Comparison of ENCODE assay signal across 1 cellular context in the genomic region with DNA sequence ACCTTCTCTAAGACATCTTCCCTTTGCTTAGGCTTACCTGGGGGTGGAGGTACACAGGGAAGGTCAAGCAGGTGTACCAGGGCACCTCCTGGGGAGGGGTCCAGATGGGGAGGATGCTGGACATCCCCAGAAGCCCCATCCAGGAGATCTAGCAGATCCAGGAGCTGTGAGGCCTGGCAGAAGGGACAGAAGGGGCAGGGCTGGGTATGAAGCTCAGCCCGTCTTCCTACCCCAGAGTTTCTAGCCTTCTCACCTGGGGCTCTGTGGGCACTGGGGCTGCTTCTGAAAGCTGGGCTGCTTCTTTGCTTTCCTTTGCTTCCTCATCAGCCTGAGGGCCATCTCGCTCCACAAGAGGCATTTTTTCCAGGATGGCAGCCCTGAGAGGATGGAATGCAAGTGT.
A peak's percentile ranks its signal among the peaks of the same experiment; 100 is the strongest.
TF ChIP-seq lines count a peak whose summit lies in the region.

No MANE protein-coding gene starts in this region.

TF ChIP-seq in HepG2, 621 proteins besides CTCF, POLR2A, EP300 and RAD21 (continues in another document):
- TF ChIP-seq, protein P1, sequence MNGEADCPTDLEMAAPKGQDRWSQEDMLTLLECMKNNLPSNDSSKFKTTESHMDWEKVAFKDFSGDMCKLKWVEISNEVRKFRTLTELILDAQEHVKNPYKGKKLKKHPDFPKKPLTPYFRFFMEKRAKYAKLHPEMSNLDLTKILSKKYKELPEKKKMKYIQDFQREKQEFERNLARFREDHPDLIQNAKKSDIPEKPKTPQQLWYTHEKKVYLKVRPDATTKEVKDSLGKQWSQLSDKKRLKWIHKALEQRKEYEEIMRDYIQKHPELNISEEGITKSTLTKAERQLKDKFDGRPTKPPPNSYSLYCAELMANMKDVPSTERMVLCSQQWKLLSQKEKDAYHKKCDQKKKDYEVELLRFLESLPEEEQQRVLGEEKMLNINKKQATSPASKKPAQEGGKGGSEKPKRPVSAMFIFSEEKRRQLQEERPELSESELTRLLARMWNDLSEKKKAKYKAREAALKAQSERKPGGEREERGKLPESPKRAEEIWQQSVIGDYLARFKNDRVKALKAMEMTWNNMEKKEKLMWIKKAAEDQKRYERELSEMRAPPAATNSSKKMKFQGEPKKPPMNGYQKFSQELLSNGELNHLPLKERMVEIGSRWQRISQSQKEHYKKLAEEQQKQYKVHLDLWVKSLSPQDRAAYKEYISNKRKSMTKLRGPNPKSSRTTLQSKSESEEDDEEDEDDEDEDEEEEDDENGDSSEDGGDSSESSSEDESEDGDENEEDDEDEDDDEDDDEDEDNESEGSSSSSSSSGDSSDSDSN (CRISPR knock-in tag; IDR thresholded peaks at IDR 0.05): no peak
- TF ChIP-seq, protein P2, sequence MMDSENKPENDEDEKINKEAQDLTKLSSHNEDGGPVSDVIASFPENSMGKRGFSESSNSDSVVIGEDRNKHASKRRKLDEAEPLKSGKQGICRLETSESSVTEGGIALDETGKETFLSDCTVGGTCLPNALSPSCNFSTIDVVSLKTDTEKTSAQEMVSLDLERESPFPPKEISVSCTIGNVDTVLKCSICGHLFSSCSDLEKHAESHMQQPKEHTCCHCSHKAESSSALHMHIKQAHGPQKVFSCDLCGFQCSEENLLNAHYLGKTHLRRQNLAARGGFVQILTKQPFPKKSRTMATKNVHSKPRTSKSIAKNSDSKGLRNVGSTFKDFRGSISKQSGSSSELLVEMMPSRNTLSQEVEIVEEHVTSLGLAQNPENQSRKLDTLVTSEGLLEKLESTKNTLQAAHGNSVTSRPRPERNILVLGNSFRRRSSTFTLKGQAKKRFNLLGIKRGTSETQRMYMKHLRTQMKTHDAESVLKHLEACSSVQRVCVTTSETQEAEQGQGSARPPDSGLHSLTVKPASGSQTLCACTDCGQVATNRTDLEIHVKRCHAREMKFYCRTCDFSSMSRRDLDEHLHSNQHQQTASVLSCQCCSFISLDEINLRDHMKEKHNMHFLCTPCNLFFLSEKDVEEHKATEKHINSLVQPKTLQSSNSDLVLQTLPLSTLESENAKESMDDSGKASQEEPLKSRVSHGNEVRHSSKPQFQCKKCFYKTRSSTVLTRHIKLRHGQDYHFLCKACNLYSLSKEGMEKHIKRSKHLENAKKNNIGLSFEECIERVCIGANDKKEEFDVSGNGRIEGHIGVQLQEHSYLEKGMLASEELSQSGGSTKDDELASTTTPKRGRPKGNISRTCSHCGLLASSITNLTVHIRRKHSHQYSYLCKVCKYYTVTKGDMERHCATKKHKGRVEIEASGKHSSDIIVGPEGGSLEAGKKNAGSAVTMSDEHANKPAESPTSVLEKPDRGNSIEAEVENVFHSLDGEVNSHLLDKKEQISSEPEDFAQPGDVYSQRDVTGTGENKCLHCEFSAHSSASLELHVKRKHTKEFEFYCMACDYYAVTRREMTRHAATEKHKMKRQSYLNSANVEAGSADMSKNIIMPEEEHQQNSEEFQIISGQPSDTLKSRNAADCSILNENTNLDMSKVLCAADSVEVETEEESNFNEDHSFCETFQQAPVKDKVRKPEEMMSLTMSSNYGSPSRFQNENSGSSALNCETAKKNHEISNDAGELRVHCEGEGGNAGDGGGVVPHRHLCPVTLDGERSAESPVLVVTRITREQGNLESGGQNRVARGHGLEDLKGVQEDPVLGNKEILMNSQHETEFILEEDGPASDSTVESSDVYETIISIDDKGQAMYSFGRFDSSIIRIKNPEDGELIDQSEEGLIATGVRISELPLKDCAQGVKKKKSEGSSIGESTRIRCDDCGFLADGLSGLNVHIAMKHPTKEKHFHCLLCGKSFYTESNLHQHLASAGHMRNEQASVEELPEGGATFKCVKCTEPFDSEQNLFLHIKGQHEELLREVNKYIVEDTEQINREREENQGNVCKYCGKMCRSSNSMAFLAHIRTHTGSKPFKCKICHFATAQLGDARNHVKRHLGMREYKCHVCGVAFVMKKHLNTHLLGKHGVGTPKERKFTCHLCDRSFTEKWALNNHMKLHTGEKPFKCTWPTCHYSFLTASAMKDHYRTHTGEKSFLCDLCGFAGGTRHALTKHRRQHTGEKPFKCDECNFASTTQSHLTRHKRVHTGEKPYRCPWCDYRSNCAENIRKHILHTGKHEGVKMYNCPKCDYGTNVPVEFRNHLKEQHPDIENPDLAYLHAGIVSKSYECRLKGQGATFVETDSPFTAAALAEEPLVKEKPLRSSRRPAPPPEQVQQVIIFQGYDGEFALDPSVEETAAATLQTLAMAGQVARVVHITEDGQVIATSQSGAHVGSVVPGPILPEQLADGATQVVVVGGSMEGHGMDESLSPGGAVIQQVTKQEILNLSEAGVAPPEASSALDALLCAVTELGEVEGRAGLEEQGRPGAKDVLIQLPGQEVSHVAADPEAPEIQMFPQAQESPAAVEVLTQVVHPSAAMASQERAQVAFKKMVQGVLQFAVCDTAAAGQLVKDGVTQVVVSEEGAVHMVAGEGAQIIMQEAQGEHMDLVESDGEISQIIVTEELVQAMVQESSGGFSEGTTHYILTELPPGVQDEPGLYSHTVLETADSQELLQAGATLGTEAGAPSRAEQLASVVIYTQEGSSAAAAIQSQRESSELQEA (CRISPR knock-in tag; IDR thresholded peaks at IDR 0.05; ENCODE audit: not compliant biosample characterization): no peak
- TF ChIP-seq RBM22 (optimal IDR thresholded peaks at IDR 0.05; ENCODE audit: low read length) (no peak), ZNF891 (CRISPR knock-in tag; IDR thresholded peaks at IDR 0.05) (peak; percentile 38; the same call in 1 of the 2 replicates), ZNF431 (CRISPR knock-in tag; IDR thresholded peaks at IDR 0.05; ENCODE audit: borderline replicate concordance, low read depth) (no peak), RBFOX2 (IDR thresholded peaks at IDR 0.05; ENCODE audit: low read depth, low read length) (peak; percentile 58; the same call in 1 of the 2 replicates), POLR2AphosphoS5 (IDR thresholded peaks at IDR 0.05; ENCODE audit: low read depth, low read length) (peak; percentile 31; the same call in 1 of the 2 replicates), MEF2D (CRISPR knock-in tag; IDR thresholded peaks at IDR 0.05) (peak; percentile 40; the same call in 1 of the 2 replicates), FOXC1 (CRISPR knock-in tag; IDR thresholded peaks at IDR 0.05; ENCODE audit: borderline replicate concordance) (no peak), NR2F2 (IDR thresholded peaks at IDR 0.05; ENCODE audit: borderline replicate concordance, low read depth) (no peak)
- TF ChIP-seq, protein P3, sequence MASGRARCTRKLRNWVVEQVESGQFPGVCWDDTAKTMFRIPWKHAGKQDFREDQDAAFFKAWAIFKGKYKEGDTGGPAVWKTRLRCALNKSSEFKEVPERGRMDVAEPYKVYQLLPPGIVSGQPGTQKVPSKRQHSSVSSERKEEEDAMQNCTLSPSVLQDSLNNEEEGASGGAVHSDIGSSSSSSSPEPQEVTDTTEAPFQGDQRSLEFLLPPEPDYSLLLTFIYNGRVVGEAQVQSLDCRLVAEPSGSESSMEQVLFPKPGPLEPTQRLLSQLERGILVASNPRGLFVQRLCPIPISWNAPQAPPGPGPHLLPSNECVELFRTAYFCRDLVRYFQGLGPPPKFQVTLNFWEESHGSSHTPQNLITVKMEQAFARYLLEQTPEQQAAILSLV (CRISPR knock-in tag; IDR thresholded peaks at IDR 0.05; ENCODE audit: borderline replicate concordance): 0 out of 2 replicates have a peak, but pooled peaks have one; percentile 51
- TF ChIP-seq, protein P4, sequence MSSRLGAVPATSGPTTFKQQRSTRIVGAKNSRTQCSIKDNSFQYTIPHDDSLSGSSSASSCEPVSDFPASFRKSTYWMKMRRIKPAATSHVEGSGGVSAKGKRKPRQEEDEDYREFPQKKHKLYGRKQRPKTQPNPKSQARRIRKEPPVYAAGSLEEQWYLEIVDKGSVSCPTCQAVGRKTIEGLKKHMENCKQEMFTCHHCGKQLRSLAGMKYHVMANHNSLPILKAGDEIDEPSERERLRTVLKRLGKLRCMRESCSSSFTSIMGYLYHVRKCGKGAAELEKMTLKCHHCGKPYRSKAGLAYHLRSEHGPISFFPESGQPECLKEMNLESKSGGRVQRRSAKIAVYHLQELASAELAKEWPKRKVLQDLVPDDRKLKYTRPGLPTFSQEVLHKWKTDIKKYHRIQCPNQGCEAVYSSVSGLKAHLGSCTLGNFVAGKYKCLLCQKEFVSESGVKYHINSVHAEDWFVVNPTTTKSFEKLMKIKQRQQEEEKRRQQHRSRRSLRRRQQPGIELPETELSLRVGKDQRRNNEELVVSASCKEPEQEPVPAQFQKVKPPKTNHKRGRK (CRISPR knock-in tag; IDR thresholded peaks at IDR 0.05): no peak
- TF ChIP-seq, protein P5, sequence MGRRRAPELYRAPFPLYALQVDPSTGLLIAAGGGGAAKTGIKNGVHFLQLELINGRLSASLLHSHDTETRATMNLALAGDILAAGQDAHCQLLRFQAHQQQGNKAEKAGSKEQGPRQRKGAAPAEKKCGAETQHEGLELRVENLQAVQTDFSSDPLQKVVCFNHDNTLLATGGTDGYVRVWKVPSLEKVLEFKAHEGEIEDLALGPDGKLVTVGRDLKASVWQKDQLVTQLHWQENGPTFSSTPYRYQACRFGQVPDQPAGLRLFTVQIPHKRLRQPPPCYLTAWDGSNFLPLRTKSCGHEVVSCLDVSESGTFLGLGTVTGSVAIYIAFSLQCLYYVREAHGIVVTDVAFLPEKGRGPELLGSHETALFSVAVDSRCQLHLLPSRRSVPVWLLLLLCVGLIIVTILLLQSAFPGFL (CRISPR knock-in tag; IDR thresholded peaks at IDR 0.05): no peak
- TF ChIP-seq, protein P6, sequence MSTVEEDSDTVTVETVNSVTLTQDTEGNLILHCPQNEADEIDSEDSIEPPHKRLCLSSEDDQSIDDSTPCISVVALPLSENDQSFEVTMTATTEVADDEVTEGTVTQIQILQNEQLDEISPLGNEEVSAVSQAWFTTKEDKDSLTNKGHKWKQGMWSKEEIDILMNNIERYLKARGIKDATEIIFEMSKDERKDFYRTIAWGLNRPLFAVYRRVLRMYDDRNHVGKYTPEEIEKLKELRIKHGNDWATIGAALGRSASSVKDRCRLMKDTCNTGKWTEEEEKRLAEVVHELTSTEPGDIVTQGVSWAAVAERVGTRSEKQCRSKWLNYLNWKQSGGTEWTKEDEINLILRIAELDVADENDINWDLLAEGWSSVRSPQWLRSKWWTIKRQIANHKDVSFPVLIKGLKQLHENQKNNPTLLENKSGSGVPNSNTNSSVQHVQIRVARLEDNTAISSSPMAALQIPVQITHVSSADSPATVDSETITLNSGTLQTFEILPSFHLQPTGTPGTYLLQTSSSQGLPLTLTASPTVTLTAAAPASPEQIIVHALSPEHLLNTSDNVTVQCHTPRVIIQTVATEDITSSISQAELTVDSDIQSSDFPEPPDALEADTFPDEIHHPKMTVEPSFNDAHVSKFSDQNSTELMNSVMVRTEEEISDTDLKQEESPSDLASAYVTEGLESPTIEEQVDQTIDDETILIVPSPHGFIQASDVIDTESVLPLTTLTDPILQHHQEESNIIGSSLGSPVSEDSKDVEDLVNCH (CRISPR knock-in tag; IDR thresholded peaks at IDR 0.05): no peak
- TF ChIP-seq, protein P7, sequence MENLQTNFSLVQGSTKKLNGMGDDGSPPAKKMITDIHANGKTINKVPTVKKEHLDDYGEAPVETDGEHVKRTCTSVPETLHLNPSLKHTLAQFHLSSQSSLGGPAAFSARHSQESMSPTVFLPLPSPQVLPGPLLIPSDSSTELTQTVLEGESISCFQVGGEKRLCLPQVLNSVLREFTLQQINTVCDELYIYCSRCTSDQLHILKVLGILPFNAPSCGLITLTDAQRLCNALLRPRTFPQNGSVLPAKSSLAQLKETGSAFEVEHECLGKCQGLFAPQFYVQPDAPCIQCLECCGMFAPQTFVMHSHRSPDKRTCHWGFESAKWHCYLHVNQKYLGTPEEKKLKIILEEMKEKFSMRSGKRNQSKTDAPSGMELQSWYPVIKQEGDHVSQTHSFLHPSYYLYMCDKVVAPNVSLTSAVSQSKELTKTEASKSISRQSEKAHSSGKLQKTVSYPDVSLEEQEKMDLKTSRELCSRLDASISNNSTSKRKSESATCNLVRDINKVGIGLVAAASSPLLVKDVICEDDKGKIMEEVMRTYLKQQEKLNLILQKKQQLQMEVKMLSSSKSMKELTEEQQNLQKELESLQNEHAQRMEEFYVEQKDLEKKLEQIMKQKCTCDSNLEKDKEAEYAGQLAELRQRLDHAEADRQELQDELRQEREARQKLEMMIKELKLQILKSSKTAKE (CRISPR knock-in tag; IDR thresholded peaks at IDR 0.05; ENCODE audit: borderline replicate concordance): 0 out of 2 replicates have a peak, but pooled peaks have one; percentile 5
- TF ChIP-seq, protein P8, sequence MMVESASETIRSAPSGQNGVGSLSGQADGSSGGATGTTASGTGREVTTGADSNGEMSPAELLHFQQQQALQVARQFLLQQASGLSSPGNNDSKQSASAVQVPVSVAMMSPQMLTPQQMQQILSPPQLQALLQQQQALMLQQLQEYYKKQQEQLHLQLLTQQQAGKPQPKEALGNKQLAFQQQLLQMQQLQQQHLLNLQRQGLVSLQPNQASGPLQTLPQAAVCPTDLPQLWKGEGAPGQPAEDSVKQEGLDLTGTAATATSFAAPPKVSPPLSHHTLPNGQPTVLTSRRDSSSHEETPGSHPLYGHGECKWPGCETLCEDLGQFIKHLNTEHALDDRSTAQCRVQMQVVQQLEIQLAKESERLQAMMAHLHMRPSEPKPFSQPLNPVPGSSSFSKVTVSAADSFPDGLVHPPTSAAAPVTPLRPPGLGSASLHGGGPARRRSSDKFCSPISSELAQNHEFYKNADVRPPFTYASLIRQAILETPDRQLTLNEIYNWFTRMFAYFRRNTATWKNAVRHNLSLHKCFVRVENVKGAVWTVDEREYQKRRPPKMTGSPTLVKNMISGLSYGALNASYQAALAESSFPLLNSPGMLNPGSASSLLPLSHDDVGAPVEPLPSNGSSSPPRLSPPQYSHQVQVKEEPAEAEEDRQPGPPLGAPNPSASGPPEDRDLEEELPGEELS (CRISPR knock-in tag; IDR thresholded peaks at IDR 0.05): no peak
